ENCODE assay signal across 26 cellular contexts in the genomic region with DNA sequence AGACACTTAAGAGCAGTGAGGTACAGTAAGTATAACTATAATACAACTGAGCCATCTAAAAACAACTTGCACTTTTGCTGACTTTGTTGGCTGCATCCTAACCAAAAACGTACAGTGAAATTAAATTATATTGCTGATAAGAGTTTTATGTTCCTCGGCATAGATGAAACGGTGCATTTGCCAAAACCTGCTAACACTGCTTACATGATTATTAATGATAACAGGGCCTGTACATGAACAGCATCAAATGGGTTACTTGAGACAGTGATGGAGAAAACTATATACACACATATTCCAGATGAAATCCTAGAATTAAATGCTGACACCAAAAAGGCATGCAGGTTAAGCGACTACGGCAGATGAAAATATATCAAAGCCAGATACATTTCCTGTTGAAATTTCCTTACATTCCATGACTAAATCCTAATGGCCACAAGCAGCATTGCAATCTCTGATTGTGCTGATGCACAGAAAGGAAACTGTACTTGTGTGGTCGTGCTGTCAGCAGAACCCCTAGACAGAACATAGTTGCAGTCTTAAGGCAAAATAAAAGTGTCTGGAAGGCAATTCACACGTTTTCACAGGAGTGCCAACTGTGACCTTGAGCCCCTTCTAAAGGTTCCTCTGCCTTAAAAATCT.
DNase-seq lines count a peak whose midpoint lies in the region; ATAC-seq and TF ChIP-seq lines count a peak whose summit lies in the region.
"Had no signal": no experiment of that assay in that cellular context is flagged by ENCODE, and none has a peak within 500 bp of the region (broad histone marks: within the 10 kb centered on the region; RNA-seq: fewer than 3 reads in every experiment).

No MANE protein-coding gene starts in this region.

- H3K4me1 Mint-ChIP-seq in osteocyte (ENCODE audit: unreplicated experiment) = peaks cover 9% of the 10 kb centered on the region
- H3K4me1 Mint-ChIP-seq: activated B cell treated with CpG ODN at 0.5 μM for 24 hours; activated naive CD8-positive, alpha-beta T cell treated with anti-CD3 and anti-CD28 coated beads for 36 hours; T-cell had no signal

- DNase-seq in H4 (ENCODE audit: low spot score) (peak; percentile 9), fibroblast of villous mesenchyme (ENCODE audit: low read depth) (peak; percentile 7), osteocyte (ENCODE audit: extremely low spot score, unreplicated experiment) (no peak), NCI-H1105 (lab: John Stamatoyannopoulos, UW) (no peak), NCI-H82 treated with DMSO at 0.1 percent for 48 hours (lab: John Stamatoyannopoulos, UW; ENCODE audit: unreplicated experiment) (no peak)
- no peak for DNase-seq in stimulated activated CD8-positive, alpha-beta memory T cell treated with anti-CD3 and anti-CD28 coated beads, Interleukin-4, amount 100 ng/mL, for 48 hours
- DNase-seq: activated B cell treated with CpG ODN at 0.5 μM for 24 hours; activated gamma-delta T cell; activated naive CD8-positive, alpha-beta T cell treated with anti-CD3 and anti-CD28 coated beads for 36 hours; activated T-cell treated with anti-CD3 and anti-CD28 coated beads, Interleukin-2, amount 50 U/mL, for 24 hours; body of pancreas; C1 segment of cervical spinal cord; dorsolateral prefrontal cortex; NCI-H1092; NCI-H1694 treated with DMSO at 0.1 percent for 48 hours; NCI-H446 treated with DMSO at 0.1 percent for 48 hours; NCI-H774; SJCRH30; stimulated activated naive CD4-positive, alpha-beta T cell; T-cell; upper lobe of right lung had no signal

- 0 out of 2 replicates have a peak, but pooled peaks have one; percentile 8 for TF ChIP-seq CTCF in WI38 (IDR thresholded peaks at IDR 0.05; ENCODE audit: low read depth, low read length)
- TF ChIP-seq CTCF in fibroblast of villous mesenchyme (IDR thresholded peaks at IDR 0.05; ENCODE audit: insufficient read depth, low read depth, low read length) = no peak
- TF ChIP-seq CTCF in osteocyte (IDR thresholded peaks at IDR 0.05) = peak; percentile 18

- no peaks in the 10 kb centered on the region for H3K36me3 Mint-ChIP-seq in osteocyte (ENCODE audit: unreplicated experiment)
- H3K36me3 Mint-ChIP-seq: activated naive CD8-positive, alpha-beta T cell treated with anti-CD3 and anti-CD28 coated beads for 36 hours; T-cell had no signal

- H3K9me3 Mint-ChIP-seq in osteocyte (ENCODE audit: unreplicated experiment) = no peaks in the 10 kb centered on the region
- H3K9me3 Mint-ChIP-seq: activated naive CD8-positive, alpha-beta T cell treated with anti-CD3 and anti-CD28 coated beads for 36 hours; activated T-cell treated with anti-CD3 and anti-CD28 coated beads, Interleukin-2, amount 50 U/mL, for 24 hours had no signal

- H3K4me3 ChIP-seq in WI38 (ENCODE audit: low read depth, low read length) = no peak overlapping the region
- H3K4me3 ChIP-seq in fibroblast of villous mesenchyme (ENCODE audit: low read depth, low read length) = no peak overlapping the region
- H3K4me3 ChIP-seq: body of pancreas, dorsolateral prefrontal cortex, K562, SJCRH30, suprapubic skin, upper lobe of right lung had no signal

- H3K27me3 Mint-ChIP-seq in osteocyte (ENCODE audit: unreplicated experiment) = no peaks in the 10 kb centered on the region
- H3K27me3 Mint-ChIP-seq: activated B cell treated with CpG ODN at 0.5 μM for 24 hours; activated naive CD8-positive, alpha-beta T cell treated with anti-CD3 and anti-CD28 coated beads for 36 hours; activated T-cell treated with anti-CD3 and anti-CD28 coated beads, Interleukin-2, amount 50 U/mL, for 24 hours had no signal

- no peak overlapping the region for H3K27ac Mint-ChIP-seq in osteocyte (ENCODE audit: unreplicated experiment)
- H3K27ac Mint-ChIP-seq: activated B cell treated with CpG ODN at 0.5 μM for 24 hours; activated naive CD8-positive, alpha-beta T cell treated with anti-CD3 and anti-CD28 coated beads for 36 hours; activated T-cell treated with anti-CD3 and anti-CD28 coated beads, Interleukin-2, amount 50 U/mL, for 24 hours; T-cell had no signal

- no peak overlapping the region for H3K4me3 Mint-ChIP-seq in osteocyte (ENCODE audit: unreplicated experiment)
- H3K4me3 Mint-ChIP-seq: activated B cell treated with CpG ODN at 0.5 μM for 24 hours; activated naive CD8-positive, alpha-beta T cell treated with anti-CD3 and anti-CD28 coated beads for 36 hours; activated T-cell treated with anti-CD3 and anti-CD28 coated beads, Interleukin-2, amount 50 U/mL, for 24 hours; T-cell had no signal

- ATAC-seq in activated CD4-positive, CD25-positive, alpha-beta regulatory T cell treated with anti-CD3 and anti-CD28 coated beads, Interleukin-2, amount 50 U/mL, for 24 hours = no peak
- ATAC-seq: body of pancreas, K562, left lobe of liver, T-cell, upper lobe of right lung had no signal

Comparison
In these comparisons a context has a peak if more than half of its experiments do, and no peak if none do; other contexts are left out.
1. DNase-seq: peak in H4 (single experiment) and fibroblast of villous mesenchyme (single experiment); none in osteocyte (single experiment), NCI-H1105 (single experiment), NCI-H82 treated with DMSO at 0.1 percent for 48 hours (single experiment) and stimulated activated CD8-positive, alpha-beta memory T cell treated with anti-CD3 and anti-CD28 coated beads, Interleukin-4, amount 100 ng/mL, for 48 hours (single experiment).